ENCODE assay signal across 1 cellular context in the genomic region with DNA sequence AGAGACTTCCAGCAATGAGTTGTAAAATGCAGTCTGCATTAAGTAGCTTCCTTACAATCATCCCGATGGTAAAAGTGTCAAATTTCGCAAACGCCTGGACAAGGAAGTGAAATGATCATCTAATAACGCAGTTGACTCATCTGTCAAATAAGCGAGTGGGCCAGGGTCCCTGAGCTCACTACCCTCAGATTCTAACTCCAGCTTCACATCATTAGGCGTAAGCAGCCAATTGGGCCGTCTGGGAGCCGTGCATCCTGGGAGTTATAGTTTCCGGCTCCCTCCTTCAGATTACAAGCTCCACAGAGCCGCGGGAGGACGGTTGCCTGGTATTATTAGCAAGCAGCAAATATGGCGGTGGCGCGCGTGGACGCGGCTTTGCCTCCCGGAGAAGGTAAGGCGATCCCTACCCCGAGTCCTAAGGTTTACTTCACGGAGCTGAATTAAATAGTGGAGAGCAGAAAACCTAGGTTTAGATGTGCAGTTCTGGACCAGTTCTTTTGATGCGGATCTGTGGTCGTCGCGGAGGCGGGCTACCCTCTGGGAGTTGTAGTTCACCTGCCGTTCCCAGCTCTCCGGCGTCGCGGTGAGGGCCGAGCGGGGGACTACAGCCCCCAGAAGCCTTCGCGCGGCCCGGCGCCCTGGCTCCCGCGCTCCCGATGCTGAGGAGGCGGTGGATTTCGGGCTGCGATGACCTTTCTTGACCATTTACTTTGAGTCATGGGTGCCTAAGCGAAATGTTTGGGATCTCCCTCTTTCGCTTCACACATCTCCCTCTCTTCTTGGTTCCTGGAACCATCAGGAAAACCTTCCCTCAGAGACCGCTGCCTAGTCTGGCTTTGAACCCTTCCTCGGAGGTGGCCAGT.
TF ChIP-seq lines count a peak whose summit lies in the region.

A gene with protein sequence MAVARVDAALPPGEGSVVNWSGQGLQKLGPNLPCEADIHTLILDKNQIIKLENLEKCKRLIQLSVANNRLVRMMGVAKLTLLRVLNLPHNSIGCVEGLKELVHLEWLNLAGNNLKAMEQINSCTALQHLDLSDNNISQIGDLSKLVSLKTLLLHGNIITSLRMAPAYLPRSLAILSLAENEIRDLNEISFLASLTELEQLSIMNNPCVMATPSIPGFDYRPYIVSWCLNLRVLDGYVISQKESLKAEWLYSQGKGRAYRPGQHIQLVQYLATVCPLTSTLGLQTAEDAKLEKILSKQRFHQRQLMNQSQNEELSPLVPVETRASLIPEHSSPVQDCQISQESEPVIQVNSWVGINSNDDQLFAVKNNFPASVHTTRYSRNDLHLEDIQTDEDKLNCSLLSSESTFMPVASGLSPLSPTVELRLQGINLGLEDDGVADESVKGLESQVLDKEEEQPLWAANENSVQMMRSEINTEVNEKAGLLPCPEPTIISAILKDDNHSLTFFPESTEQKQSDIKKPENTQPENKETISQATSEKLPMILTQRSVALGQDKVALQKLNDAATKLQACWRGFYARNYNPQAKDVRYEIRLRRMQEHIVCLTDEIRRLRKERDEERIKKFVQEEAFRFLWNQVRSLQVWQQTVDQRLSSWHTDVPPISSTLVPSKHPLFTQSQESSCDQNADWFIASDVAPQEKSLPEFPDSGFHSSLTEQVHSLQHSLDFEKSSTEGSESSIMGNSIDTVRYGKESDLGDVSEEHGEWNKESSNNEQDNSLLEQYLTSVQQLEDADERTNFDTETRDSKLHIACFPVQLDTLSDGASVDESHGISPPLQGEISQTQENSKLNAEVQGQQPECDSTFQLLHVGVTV (plus strand): TSS at position 286 of the 863 bp plus-strand sequence. CDS start 63 bp downstream, at position 349.

TF ChIP-seq in GM12878, 131 proteins besides CTCF, POLR2A, EP300 and RAD21 (continued from another document and continues in another):
- TF ChIP-seq, protein P1, sequence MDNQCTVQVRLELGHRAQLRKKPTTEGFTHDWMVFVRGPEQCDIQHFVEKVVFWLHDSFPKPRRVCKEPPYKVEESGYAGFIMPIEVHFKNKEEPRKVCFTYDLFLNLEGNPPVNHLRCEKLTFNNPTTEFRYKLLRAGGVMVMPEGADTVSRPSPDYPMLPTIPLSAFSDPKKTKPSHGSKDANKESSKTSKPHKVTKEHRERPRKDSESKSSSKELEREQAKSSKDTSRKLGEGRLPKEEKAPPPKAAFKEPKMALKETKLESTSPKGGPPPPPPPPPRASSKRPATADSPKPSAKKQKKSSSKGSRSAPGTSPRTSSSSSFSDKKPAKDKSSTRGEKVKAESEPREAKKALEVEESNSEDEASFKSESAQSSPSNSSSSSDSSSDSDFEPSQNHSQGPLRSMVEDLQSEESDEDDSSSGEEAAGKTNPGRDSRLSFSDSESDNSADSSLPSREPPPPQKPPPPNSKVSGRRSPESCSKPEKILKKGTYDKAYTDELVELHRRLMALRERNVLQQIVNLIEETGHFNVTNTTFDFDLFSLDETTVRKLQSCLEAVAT (IDR thresholded peaks at IDR 0.05), result peak; percentile 62
- TF ChIP-seq CBX5 (IDR thresholded peaks at IDR 0.05; ENCODE audit: low read depth) (no peak), HDAC6 (IDR thresholded peaks at IDR 0.05; ENCODE audit: unreplicated experiment) (no peak), CREM (IDR thresholded peaks at IDR 0.05; ENCODE audit: low read depth) (no peak; the same call in none of the 2 replicates), NBN (IDR thresholded peaks at IDR 0.05) (peak; percentile 53; the same call in 1 of the 2 replicates), CBFB (IDR thresholded peaks at IDR 0.05; ENCODE audit: low read depth) (0 out of 2 replicates have a peak, but pooled peaks have one; percentile 49), LARP7 (IDR thresholded peaks at IDR 0.05) (peak; percentile 66; the same call in 1 of the 2 replicates), RAD51 (IDR thresholded peaks at IDR 0.05) (no peak), SREBF1 (IDR thresholded peaks at IDR 0.05; ENCODE audit: low read length) (peak; percentile 62), SMAD1 (IDR thresholded peaks at IDR 0.05; ENCODE audit: low read depth, partially characterized antibody) (no peak), CHD2 (IDR thresholded peaks at IDR 0.05; ENCODE audit: borderline replicate concordance, low read depth, low read length) (peak; percentile 16; the same call in 1 of the 2 replicates), RELA (IDR thresholded peaks at IDR 0.05; ENCODE audit: borderline replicate concordance, partially characterized antibody) (peak; percentile 62), RUNX3 (IDR thresholded peaks at IDR 0.05; ENCODE audit: low read length) (peak; percentile 80), FOS (IDR thresholded peaks at IDR 0.05; ENCODE audit: borderline replicate concordance, extremely low read depth, insufficient read length) (no peak), TAF1 (IDR thresholded peaks at IDR 0.05; ENCODE audit: borderline replicate concordance, low read depth, low read length) (peak; percentile 56; the same call in 1 of the 2 replicates), SMC3 (IDR thresholded peaks at IDR 0.05; ENCODE audit: borderline replicate concordance, low read length) (no peak), BACH1 (IDR thresholded peaks at IDR 0.05; ENCODE audit: borderline replicate concordance) (no peak), CHD4 (IDR thresholded peaks at IDR 0.05) (no peak), MYC (IDR thresholded peaks at IDR 0.05; ENCODE audit: insufficient read depth, insufficient read length, insufficient replicate concordance, low read length, severe bottlenecking) (no peak), ZNF217 (IDR thresholded peaks at IDR 0.05) (no peak), SUPT20H (IDR thresholded peaks at IDR 0.05; ENCODE audit: borderline replicate concordance, control insufficient read depth, low read depth, low read length) (no peak), SIN3A (IDR thresholded peaks at IDR 0.05; ENCODE audit: low read depth, low read length) (no peak; the same call in 1 of the 2 replicates), IRF4 (IDR thresholded peaks at IDR 0.05; ENCODE audit: low read depth, low read length) (no peak), SUZ12 (IDR thresholded peaks at IDR 0.05; ENCODE audit: unreplicated experiment) (no peak), YY1 (IDR thresholded peaks at IDR 0.05; ENCODE audit: low read depth, low read length) (peak; percentile 94), HCFC1 (IDR thresholded peaks at IDR 0.05; ENCODE audit: low read length) (peak; percentile 90), GABPA (IDR thresholded peaks at IDR 0.05; ENCODE audit: low read depth) (peak; percentile 53; the same call in 1 of the 2 replicates), STAT1 (conservative IDR thresholded peaks at IDR 0.05) (0 out of 2 replicates have a peak, but pooled peaks have one; percentile 62), NR2C2 (IDR thresholded peaks at IDR 0.05; ENCODE audit: borderline replicate concordance, control insufficient read depth, insufficient read length, low read depth) (no peak), POU2F2 (IDR thresholded peaks at IDR 0.05; ENCODE audit: borderline replicate concordance, low read depth, low read length) (peak; percentile 44; the same call in 1 of the 3 replicates)
- TF ChIP-seq, protein P2, sequence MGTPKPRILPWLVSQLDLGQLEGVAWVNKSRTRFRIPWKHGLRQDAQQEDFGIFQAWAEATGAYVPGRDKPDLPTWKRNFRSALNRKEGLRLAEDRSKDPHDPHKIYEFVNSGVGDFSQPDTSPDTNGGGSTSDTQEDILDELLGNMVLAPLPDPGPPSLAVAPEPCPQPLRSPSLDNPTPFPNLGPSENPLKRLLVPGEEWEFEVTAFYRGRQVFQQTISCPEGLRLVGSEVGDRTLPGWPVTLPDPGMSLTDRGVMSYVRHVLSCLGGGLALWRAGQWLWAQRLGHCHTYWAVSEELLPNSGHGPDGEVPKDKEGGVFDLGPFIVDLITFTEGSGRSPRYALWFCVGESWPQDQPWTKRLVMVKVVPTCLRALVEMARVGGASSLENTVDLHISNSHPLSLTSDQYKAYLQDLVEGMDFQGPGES (IDR thresholded peaks at IDR 0.05), result no peak
- TF ChIP-seq, protein P3, sequence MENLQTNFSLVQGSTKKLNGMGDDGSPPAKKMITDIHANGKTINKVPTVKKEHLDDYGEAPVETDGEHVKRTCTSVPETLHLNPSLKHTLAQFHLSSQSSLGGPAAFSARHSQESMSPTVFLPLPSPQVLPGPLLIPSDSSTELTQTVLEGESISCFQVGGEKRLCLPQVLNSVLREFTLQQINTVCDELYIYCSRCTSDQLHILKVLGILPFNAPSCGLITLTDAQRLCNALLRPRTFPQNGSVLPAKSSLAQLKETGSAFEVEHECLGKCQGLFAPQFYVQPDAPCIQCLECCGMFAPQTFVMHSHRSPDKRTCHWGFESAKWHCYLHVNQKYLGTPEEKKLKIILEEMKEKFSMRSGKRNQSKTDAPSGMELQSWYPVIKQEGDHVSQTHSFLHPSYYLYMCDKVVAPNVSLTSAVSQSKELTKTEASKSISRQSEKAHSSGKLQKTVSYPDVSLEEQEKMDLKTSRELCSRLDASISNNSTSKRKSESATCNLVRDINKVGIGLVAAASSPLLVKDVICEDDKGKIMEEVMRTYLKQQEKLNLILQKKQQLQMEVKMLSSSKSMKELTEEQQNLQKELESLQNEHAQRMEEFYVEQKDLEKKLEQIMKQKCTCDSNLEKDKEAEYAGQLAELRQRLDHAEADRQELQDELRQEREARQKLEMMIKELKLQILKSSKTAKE (IDR thresholded peaks at IDR 0.05; ENCODE audit: low read depth, poor library complexity, severe bottlenecking), result no peak
- TF ChIP-seq, protein P4, sequence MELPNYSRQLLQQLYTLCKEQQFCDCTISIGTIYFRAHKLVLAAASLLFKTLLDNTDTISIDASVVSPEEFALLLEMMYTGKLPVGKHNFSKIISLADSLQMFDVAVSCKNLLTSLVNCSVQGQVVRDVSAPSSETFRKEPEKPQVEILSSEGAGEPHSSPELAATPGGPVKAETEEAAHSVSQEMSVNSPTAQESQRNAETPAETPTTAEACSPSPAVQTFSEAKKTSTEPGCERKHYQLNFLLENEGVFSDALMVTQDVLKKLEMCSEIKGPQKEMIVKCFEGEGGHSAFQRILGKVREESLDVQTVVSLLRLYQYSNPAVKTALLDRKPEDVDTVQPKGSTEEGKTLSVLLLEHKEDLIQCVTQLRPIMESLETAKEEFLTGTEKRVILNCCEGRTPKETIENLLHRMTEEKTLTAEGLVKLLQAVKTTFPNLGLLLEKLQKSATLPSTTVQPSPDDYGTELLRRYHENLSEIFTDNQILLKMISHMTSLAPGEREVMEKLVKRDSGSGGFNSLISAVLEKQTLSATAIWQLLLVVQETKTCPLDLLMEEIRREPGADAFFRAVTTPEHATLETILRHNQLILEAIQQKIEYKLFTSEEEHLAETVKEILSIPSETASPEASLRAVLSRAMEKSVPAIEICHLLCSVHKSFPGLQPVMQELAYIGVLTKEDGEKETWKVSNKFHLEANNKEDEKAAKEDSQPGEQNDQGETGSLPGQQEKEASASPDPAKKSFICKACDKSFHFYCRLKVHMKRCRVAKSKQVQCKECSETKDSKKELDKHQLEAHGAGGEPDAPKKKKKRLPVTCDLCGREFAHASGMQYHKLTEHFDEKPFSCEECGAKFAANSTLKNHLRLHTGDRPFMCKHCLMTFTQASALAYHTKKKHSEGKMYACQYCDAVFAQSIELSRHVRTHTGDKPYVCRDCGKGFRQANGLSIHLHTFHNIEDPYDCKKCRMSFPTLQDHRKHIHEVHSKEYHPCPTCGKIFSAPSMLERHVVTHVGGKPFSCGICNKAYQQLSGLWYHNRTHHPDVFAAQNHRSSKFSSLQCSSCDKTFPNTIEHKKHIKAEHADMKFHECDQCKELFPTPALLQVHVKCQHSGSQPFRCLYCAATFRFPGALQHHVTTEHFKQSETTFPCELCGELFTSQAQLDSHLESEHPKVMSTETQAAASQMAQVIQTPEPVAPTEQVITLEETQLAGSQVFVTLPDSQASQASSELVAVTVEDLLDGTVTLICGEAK (IDR thresholded peaks at IDR 0.05; ENCODE audit: borderline replicate concordance), result peak; percentile 64; the same call in 1 of the 2 replicates
- TF ChIP-seq, protein P5, sequence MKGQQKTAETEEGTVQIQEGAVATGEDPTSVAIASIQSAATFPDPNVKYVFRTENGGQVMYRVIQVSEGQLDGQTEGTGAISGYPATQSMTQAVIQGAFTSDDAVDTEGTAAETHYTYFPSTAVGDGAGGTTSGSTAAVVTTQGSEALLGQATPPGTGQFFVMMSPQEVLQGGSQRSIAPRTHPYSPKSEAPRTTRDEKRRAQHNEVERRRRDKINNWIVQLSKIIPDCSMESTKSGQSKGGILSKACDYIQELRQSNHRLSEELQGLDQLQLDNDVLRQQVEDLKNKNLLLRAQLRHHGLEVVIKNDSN (IDR thresholded peaks at IDR 0.05; ENCODE audit: borderline replicate concordance, extremely low read length, insufficient read depth, low read depth, low read length), result no peak
- TF ChIP-seq, protein P6, sequence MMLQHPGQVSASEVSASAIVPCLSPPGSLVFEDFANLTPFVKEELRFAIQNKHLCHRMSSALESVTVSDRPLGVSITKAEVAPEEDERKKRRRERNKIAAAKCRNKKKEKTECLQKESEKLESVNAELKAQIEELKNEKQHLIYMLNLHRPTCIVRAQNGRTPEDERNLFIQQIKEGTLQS (IDR thresholded peaks at IDR 0.05; ENCODE audit: borderline replicate concordance, extremely low read depth, low read depth, low read length), result no peak
- TF ChIP-seq, protein P7, sequence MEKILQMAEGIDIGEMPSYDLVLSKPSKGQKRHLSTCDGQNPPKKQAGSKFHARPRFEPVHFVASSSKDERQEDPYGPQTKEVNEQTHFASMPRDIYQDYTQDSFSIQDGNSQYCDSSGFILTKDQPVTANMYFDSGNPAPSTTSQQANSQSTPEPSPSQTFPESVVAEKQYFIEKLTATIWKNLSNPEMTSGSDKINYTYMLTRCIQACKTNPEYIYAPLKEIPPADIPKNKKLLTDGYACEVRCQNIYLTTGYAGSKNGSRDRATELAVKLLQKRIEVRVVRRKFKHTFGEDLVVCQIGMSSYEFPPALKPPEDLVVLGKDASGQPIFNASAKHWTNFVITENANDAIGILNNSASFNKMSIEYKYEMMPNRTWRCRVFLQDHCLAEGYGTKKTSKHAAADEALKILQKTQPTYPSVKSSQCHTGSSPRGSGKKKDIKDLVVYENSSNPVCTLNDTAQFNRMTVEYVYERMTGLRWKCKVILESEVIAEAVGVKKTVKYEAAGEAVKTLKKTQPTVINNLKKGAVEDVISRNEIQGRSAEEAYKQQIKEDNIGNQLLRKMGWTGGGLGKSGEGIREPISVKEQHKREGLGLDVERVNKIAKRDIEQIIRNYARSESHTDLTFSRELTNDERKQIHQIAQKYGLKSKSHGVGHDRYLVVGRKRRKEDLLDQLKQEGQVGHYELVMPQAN (conservative IDR thresholded peaks at IDR 0.05), result 0 out of 2 replicates have a peak, but pooled peaks have one; percentile 46
- TF ChIP-seq, protein P8, sequence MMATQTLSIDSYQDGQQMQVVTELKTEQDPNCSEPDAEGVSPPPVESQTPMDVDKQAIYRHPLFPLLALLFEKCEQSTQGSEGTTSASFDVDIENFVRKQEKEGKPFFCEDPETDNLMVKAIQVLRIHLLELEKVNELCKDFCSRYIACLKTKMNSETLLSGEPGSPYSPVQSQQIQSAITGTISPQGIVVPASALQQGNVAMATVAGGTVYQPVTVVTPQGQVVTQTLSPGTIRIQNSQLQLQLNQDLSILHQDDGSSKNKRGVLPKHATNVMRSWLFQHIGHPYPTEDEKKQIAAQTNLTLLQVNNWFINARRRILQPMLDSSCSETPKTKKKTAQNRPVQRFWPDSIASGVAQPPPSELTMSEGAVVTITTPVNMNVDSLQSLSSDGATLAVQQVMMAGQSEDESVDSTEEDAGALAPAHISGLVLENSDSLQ (IDR thresholded peaks at IDR 0.05), result peak; percentile 26; the same call in 1 of the 2 replicates
- TF ChIP-seq, protein P9, sequence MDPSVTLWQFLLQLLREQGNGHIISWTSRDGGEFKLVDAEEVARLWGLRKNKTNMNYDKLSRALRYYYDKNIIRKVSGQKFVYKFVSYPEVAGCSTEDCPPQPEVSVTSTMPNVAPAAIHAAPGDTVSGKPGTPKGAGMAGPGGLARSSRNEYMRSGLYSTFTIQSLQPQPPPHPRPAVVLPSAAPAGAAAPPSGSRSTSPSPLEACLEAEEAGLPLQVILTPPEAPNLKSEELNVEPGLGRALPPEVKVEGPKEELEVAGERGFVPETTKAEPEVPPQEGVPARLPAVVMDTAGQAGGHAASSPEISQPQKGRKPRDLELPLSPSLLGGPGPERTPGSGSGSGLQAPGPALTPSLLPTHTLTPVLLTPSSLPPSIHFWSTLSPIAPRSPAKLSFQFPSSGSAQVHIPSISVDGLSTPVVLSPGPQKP (IDR thresholded peaks at IDR 0.05; ENCODE audit: low read depth, low read length), result no peak; the same call in 1 of the 2 replicates
